ENCODE assay signal across 10 cellular contexts in genomic region chr22:46694423-46695170, GRCh38.
"Had no signal": no experiment of that assay in that cellular context is flagged by ENCODE, and none has a peak within 500 bp of the region (broad histone marks: within the 10 kb centered on the region; RNA-seq: fewer than 3 reads in every experiment).

No MANE protein-coding gene starts in this region.

- H3K4me2 ChIP-seq: SK-N-SH had no signal

- H3K27ac ChIP-seq: neutrophil, right atrium auricular region had no signal

- H3K9me2 ChIP-seq: SK-N-SH had no signal

- H3K27me3 Mint-ChIP-seq: activated B cell treated with CpG ODN at 0.5 μM for 24 hours; activated CD4-positive, alpha-beta T cell treated with anti-CD3 and anti-CD28 coated beads, Interleukin-2, amount 10 ng/mL, durations not matched to agents 7 days and 5 days had no signal

- DNase-seq: activated B cell treated with CpG ODN at 0.5 μM for 24 hours; activated CD4-positive, alpha-beta T cell treated with anti-CD3 and anti-CD28 coated beads, Interleukin-2, amount 10 ng/mL, durations not matched to agents 7 days and 5 days; activated T-cell treated with anti-CD3 and anti-CD28 coated beads, Interleukin-2, amount 50 U/mL, for 1 hour; endodermal cell; kidney glomerular epithelial cell; small intestine; trophoblast cell had no signal

- H3K4me3 Mint-ChIP-seq: activated B cell treated with CpG ODN at 0.5 μM for 24 hours; activated CD4-positive, alpha-beta T cell treated with anti-CD3 and anti-CD28 coated beads, Interleukin-2, amount 10 ng/mL, durations not matched to agents 7 days and 5 days; endodermal cell had no signal

- H3K27ac Mint-ChIP-seq: activated B cell treated with CpG ODN at 0.5 μM for 24 hours; activated CD4-positive, alpha-beta T cell treated with anti-CD3 and anti-CD28 coated beads, Interleukin-2, amount 10 ng/mL, durations not matched to agents 7 days and 5 days had no signal

- H3K4me1 Mint-ChIP-seq: activated B cell treated with CpG ODN at 0.5 μM for 24 hours; activated CD4-positive, alpha-beta T cell treated with anti-CD3 and anti-CD28 coated beads, Interleukin-2, amount 10 ng/mL, durations not matched to agents 7 days and 5 days; endodermal cell had no signal

- H3K4me1 ChIP-seq: right atrium auricular region had no signal

- H3K4me3 ChIP-seq: right atrium auricular region had no signal

- H3K9me3 ChIP-seq: neutrophil, right atrium auricular region, SK-N-SH had no signal

- H3K9me3 Mint-ChIP-seq: activated B cell treated with CpG ODN at 0.5 μM for 24 hours; activated CD4-positive, alpha-beta T cell treated with anti-CD3 and anti-CD28 coated beads, Interleukin-2, amount 10 ng/mL, durations not matched to agents 7 days and 5 days; endodermal cell had no signal

- H3K27me3 ChIP-seq: neutrophil, right atrium auricular region had no signal

- H3K9ac ChIP-seq: SK-N-SH had no signal
